8 cellular contexts compared by ENCODE assay signal in the genomic region with DNA sequence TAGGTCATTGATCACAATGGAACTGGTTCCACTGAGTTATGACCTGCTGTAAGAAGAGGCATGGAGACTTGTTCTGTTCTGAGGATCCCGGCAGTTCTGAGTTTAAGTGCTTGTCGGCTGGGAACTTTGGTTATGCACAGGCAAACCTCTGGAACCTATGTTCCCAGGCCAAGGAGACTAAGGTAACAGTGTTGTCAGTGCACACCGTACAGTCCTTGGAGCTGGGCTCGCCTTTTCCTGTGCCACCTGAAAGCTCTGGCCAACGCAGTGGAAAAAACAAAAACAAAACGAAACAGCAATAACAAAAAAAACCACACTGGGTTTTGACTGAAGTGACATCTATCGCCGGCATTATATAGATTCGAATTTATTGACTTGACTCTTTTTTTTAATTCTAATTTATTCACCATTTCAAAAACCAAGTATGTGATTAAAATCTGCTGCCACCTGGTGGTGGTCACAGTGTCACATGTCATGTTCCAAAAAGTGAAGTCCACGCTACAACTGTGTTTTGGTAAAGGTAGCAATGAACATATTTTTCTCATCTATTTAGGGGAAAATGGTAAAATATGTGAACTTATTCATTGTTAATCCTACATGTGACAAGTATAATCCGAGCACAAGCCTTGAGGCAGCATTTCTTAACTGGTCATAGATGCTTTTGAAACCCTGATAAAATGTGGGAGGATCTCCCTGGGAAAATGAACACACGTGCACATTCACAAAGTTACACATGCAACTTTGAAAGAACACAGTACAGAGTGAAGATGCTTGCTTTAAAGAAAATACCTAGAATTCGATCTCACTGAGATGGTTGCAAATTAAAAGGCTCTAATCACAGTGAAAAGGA.
DNase-seq lines count a peak whose midpoint lies in the region; ATAC-seq and TF ChIP-seq lines count a peak whose summit lies in the region.

No MANE protein-coding gene starts in this region.

- H3K27ac Mint-ChIP-seq in CD14-positive monocyte (no peak overlapping the region), endodermal cell (no peak overlapping the region)
- no peak overlapping the region for H3K27ac Mint-ChIP-seq in stimulated activated memory B cell treated with anti-CD40 and anti-IgM and Interleukin-4, amounts not matched to agents 10 μg/mL and 1 μg/mL and 100 μg/mL, for 72 hours

- TF ChIP-seq CTCF in CD14-positive monocyte (IDR thresholded peaks at IDR 0.05) (peak; percentile 70), GM20000 (IDR thresholded peaks at IDR 0.05; ENCODE audit: extremely low read depth, missing control alignments) (no peak), endodermal cell (conservative IDR thresholded peaks at IDR 0.05) (peak; percentile 91), osteoblast (IDR thresholded peaks at IDR 0.05; ENCODE audit: extremely low read depth, low read depth, low read length) (peak; percentile 56)

- H3K4me1 ChIP-seq in endodermal cell (ENCODE audit: control insufficient read depth, insufficient read depth, low read length) (no peaks in the 10 kb centered on the region), osteoblast (ENCODE audit: insufficient read depth, low read length) (no peaks in the 10 kb centered on the region)

- in situ Hi-C loops in SK-MEL-5 (cut with HindIII; ENCODE audit: low pct_unique_long_range_greater_than_20kb, low sequenced_read_pairs), result no loop called here

- no peak overlapping the region for H3K4me2 ChIP-seq in osteoblast (ENCODE audit: insufficient read depth, low read length)

- 72 to 75% methylated on average over 12 to 13 of the region's 13 CpGs for whole genome bisulfite sequencing in endodermal cell (ENCODE audit: insufficient coverage in 1 of 2, insufficient read length in 1 of 2), 2 experiments

- H3K36me3 Mint-ChIP-seq in CD14-positive monocyte (no peaks in the 10 kb centered on the region), endodermal cell (ENCODE audit: low read depth) (no peaks in the 10 kb centered on the region)
- no peaks in the 10 kb centered on the region for H3K36me3 Mint-ChIP-seq in stimulated activated memory B cell treated with anti-CD40 and anti-IgM and Interleukin-4, amounts not matched to agents 10 μg/mL and 1 μg/mL and 100 μg/mL, for 72 hours

- no peak for DNase-seq in CD14-positive monocyte (ENCODE audit: low spot score)
- DNase-seq in GM20000 (ENCODE audit: low spot score), result peak; percentile 55
- DNase-seq in SK-MEL-5 (ENCODE audit: low read depth, low spot score), result peak; percentile 50
- DNase-seq in endodermal cell, result peak; percentile 71
- DNase-seq in osteoblast (ENCODE audit: insufficient read length, low spot score, missing footprints), result peak; percentile 47
- no peak for DNase-seq in NCI-H1092 (lab: John Stamatoyannopoulos, UW)

- H3K9me3 ChIP-seq in endodermal cell (ENCODE audit: control insufficient read depth, low read length) (peaks cover 4% of the 10 kb centered on the region), osteoblast (ENCODE audit: low read depth, low read length) (no peaks in the 10 kb centered on the region)

- no peaks in the 10 kb centered on the region for H4K20me1 ChIP-seq in osteoblast (ENCODE audit: insufficient read depth, low read length)

- H3K9ac ChIP-seq in endodermal cell (ENCODE audit: extremely low read depth, low read length, poor library complexity, severe bottlenecking), result no peak overlapping the region

- no peak overlapping the region for H3K4me3 ChIP-seq in endodermal cell (ENCODE audit: low read length)
- no peak overlapping the region for H3K4me3 ChIP-seq in osteoblast (ENCODE audit: insufficient read depth, low read length)

- H3K4me1 Mint-ChIP-seq in CD14-positive monocyte (no peaks in the 10 kb centered on the region), endodermal cell (peaks cover 9% of the 10 kb centered on the region)
- H3K4me1 Mint-ChIP-seq in stimulated activated memory B cell treated with anti-CD40 and anti-IgM and Interleukin-4, amounts not matched to agents 10 μg/mL and 1 μg/mL and 100 μg/mL, for 72 hours, result no peaks in the 10 kb centered on the region

- no peaks in the 10 kb centered on the region for H3K79me2 ChIP-seq in osteoblast (ENCODE audit: insufficient read depth, low read length)

- H3K27me3 ChIP-seq in endodermal cell (ENCODE audit: control insufficient read depth, insufficient read depth, low read length, poor library complexity, severe bottlenecking) (no peaks in the 10 kb centered on the region), osteoblast (ENCODE audit: insufficient read depth, low read length) (no peaks in the 10 kb centered on the region)

- no peak for ATAC-seq in stimulated activated memory B cell treated with anti-CD40 and anti-IgM and Interleukin-4, amounts not matched to agents 10 μg/mL and 1 μg/mL and 100 μg/mL, for 72 hours
- ATAC-seq in HG03159 (IDR thresholded peaks at IDR 0.05; ENCODE audit: unreplicated experiment), result no peak

- intact Hi-C loops in CD14-positive monocyte (cut with micrococcal nuclease), result loop anchor here (5.0 to 10.0 kb wide), 2 partner anchors 1592 to 1600 kb away; no protein-coding TSS in a partner anchor

- H3K9me3 Mint-ChIP-seq in CD14-positive monocyte (peaks cover 0 to 15% (median 7%) of the 10 kb centered on the region in 7 donors), endodermal cell (peaks cover 24% of the 10 kb centered on the region)
- peaks cover 10% of the 10 kb centered on the region for H3K9me3 Mint-ChIP-seq in stimulated activated memory B cell treated with anti-CD40 and anti-IgM and Interleukin-4, amounts not matched to agents 10 μg/mL and 1 μg/mL and 100 μg/mL, for 72 hours

- no peak overlapping the region for H2AFZ ChIP-seq in osteoblast (ENCODE audit: low read length)

- H3K27me3 Mint-ChIP-seq in CD14-positive monocyte (ENCODE audit: low read depth in 3 of 3) (peaks cover 4 to 10% (median 8%) of the 10 kb centered on the region in 3 donors), endodermal cell (ENCODE audit: insufficient read depth) (peaks cover 6% of the 10 kb centered on the region)
- peaks cover 15% of the 10 kb centered on the region for H3K27me3 Mint-ChIP-seq in stimulated activated memory B cell treated with anti-CD40 and anti-IgM and Interleukin-4, amounts not matched to agents 10 μg/mL and 1 μg/mL and 100 μg/mL, for 72 hours

- H3K27ac ChIP-seq in endodermal cell (ENCODE audit: low read depth, low read length) (no peak overlapping the region), osteoblast (ENCODE audit: low read depth, low read length) (no peak overlapping the region)

- H3K4me3 Mint-ChIP-seq in CD14-positive monocyte (no peak overlapping the region), endodermal cell (no peak overlapping the region)
- H3K4me3 Mint-ChIP-seq in stimulated activated memory B cell treated with anti-CD40 and anti-IgM and Interleukin-4, amounts not matched to agents 10 μg/mL and 1 μg/mL and 100 μg/mL, for 72 hours, result no peak overlapping the region

- H3K36me3 ChIP-seq in endodermal cell (ENCODE audit: control insufficient read depth, insufficient read depth, low read length) (no peaks in the 10 kb centered on the region), osteoblast (ENCODE audit: insufficient read depth, low read length) (no peaks in the 10 kb centered on the region)

Comparison
In these comparisons a context has a peak if more than half of its experiments do, and no peak if none do; other contexts are left out.
1. DNase-seq: peak in GM20000 (single experiment), SK-MEL-5 (single experiment), endodermal cell (single experiment) and osteoblast (single experiment); none in CD14-positive monocyte (single experiment) and NCI-H1092 (single experiment).